In genomic region chr2:161136696-161137324, GRCh38 we compare ENCODE assay signal across 9 cellular contexts. TPM values are rescaled to one million over a fixed set of nuclear protein-coding genes. Genes with fewer than 3 reads are reported as not detected.
DNase-seq lines count a peak whose midpoint lies in the region; FAIRE-seq and TF ChIP-seq lines count a peak whose summit lies in the region.
"Had no signal": no experiment of that assay in that cellular context is flagged by ENCODE, and none has a peak within 500 bp of the region (broad histone marks: within the 10 kb centered on the region; RNA-seq: fewer than 3 reads in every experiment).

No MANE protein-coding gene starts in this region.

- peak overlapping the region; percentile 4 to 20 for H3K9ac ChIP-seq in mucosa of rectum (ENCODE audit: low read depth in 1 of 2, low read length in 2 of 2)

- H3K36me3 ChIP-seq in mucosa of rectum (ENCODE audit: control insufficient read depth in 2 of 2, insufficient read depth in 2 of 2, low read length in 2 of 2): no peaks in the 10 kb centered on the region

- TF ChIP-seq CTCF in cardiac fibroblast (IDR thresholded peaks at IDR 0.05; ENCODE audit: low read depth, low read length): no peak

- H3K4me1 ChIP-seq in mucosa of rectum (ENCODE audit: control insufficient read depth in 2 of 2, insufficient read depth in 2 of 2, low read length in 2 of 2): peaks cover 8 to 13% of the 10 kb centered on the region in 2 donors

- no peak for TF ChIP-seq POLR2A in H54 (IDR thresholded peaks at IDR 0.05; ENCODE audit: low read depth, low read length)

- FAIRE-seq in H54 (lab: Jason Lieb, UNC): peak; percentile 83

- DNase-seq in DMS 273 (lab: John Stamatoyannopoulos, UW; ENCODE audit: unreplicated experiment): peak; percentile 14
- DNase-seq in DMS 273 treated with DMSO at 0.1 percent for 48 hours (lab: John Stamatoyannopoulos, UW): no peak
- DNase-seq in H54 (ENCODE audit: insufficient read length, low spot score): no peak
- peak; percentile 30 for DNase-seq in NCI-H460 (ENCODE audit: extremely low read depth, low read depth)
- DNase-seq in cardiac fibroblast (ENCODE audit: low read depth in 2 of 2): peak; percentile 51 to 75
- DNase-seq in cerebellar cortex (ENCODE audit: low spot score): no peak
- no peak for DNase-seq in NCI-H2081 (lab: John Stamatoyannopoulos, UW)

- H3K27ac ChIP-seq in mucosa of rectum (ENCODE audit: low read depth in 2 of 2, low read length in 2 of 2): peak overlapping the region; percentile 61 to 74
- H3K27ac ChIP-seq: 22Rv1 had no signal

- no peaks in the 10 kb centered on the region for H3K27me3 ChIP-seq in mucosa of rectum (ENCODE audit: control insufficient read depth in 2 of 2, insufficient read depth in 2 of 2, low read length in 2 of 2)

- H3K4me3 ChIP-seq in cardiac fibroblast (replicated peaks in 1 of 2; ENCODE audit: low read depth in 2 of 2, low read length in 2 of 2): peak overlapping the region in 1 of 2 donors; percentile 19
- peak overlapping the region; percentile 40 to 64 for H3K4me3 ChIP-seq in mucosa of rectum (ENCODE audit: low read length in 2 of 2)

- H3K9me3 ChIP-seq in mucosa of rectum (ENCODE audit: control insufficient read depth in 2 of 2, low read length in 2 of 2): no peaks in the 10 kb centered on the region

RNA-seq across cellular contexts. Expression of gene TANK, which starts 23.4 kb away (rescaled TPM):
- total RNA-seq in NCI-H460 (2014; rRNA removed; shearing (Covaris generic)): 106 and 121 TPM in 2 replicates
- 36.9 and 94.9 TPM in 2 replicates for polyA plus RNA-seq in NCI-H460 (2014; cell fraction: nucleus; rRNA removed)

Comparison
In these comparisons a context has a peak if more than half of its experiments do, and no peak if none do; other contexts are left out.
1. DNase-seq: peak in DMS 273 (single experiment), NCI-H460 (single experiment) and cardiac fibroblast (2 of 2); none in DMS 273 treated with DMSO at 0.1 percent for 48 hours (single experiment), H54 (single experiment), cerebellar cortex (single experiment) and NCI-H2081 (0 of 2).